10 cellular contexts compared by ENCODE assay signal in genomic region chr6:16698988-16699868, GRCh38.
DNase-seq lines count a peak whose midpoint lies in the region; ATAC-seq, FAIRE-seq and TF ChIP-seq lines count a peak whose summit lies in the region.
"Had no signal": no experiment of that assay in that cellular context is flagged by ENCODE, and none has a peak within 500 bp of the region (broad histone marks: within the 10 kb centered on the region; RNA-seq: fewer than 3 reads in every experiment).

No MANE protein-coding gene starts in this region.

- BruUV-seq in A673 (replicated peaks; lab: Mats Ljungman, UMichigan): no TSS peak

- CTCF ChIA-PET in A549 (lab: Yijun Ruan, JAX): interaction anchor here (0.7 to 1.6 kb wide), 5 partner anchors 29 to 185 kb away, joined by 3 to 7 read pairs (median 3); no protein-coding TSS in a partner anchor
- CTCF ChIA-PET in A673 (lab: Charles Lee): interaction anchor here (0.7 kb wide), 1 partner anchor 121 kb away, joined by 3 read pairs; no protein-coding TSS in a partner anchor

- no peak overlapping the region for H3K23ac ChIP-seq in mesenchymal stem cell (ENCODE audit: low read length in 2 of 2)

- no peaks in the 10 kb centered on the region for H3K9me3 Mint-ChIP-seq in HFFc6
- peaks cover 3% of the 10 kb centered on the region for H3K9me3 Mint-ChIP-seq in activated naive CD8-positive, alpha-beta T cell treated with anti-CD3 and anti-CD28 coated beads, Interleukin-2, amount 50 U/mL, for 24 hours

- TF ChIP-seq RAD21 in A549 (conservative IDR thresholded peaks at IDR 0.05 in 1 of 2, IDR thresholded peaks at IDR 0.05 in 1 of 2): no peak

- H3K4me2 ChIP-seq in A549 (peak overlapping the region; percentile 66), mesenchymal stem cell (ENCODE audit: low read length, poor library complexity, severe bottlenecking) (no peak overlapping the region)
- H3K4me2 ChIP-seq: KMS-11 had no signal

- POLR2A ChIA-PET in A549 (lab: Yijun Ruan, JAX) (interaction anchor here (1.8 kb wide), 1 partner anchor 62 kb away, joined by 6 read pairs; the partner anchor contains the start of gene ATXN1), A673 (lab: Charles Lee; ENCODE audit: low non-redundant PET) (no interaction called here)

- H3K36me3 Mint-ChIP-seq in HFFc6 (ENCODE audit: low read depth): peaks cover 7% of the 10 kb centered on the region
- H3K36me3 Mint-ChIP-seq in activated naive CD8-positive, alpha-beta T cell treated with anti-CD3 and anti-CD28 coated beads, Interleukin-2, amount 50 U/mL, for 24 hours (ENCODE audit: low read depth): peaks cover 11% of the 10 kb centered on the region

- no peaks in the 10 kb centered on the region for H3K36me3 ChIP-seq in mesenchymal stem cell (ENCODE audit: control insufficient read depth in 1 of 2, insufficient read depth in 2 of 2, low read depth in 1 of 2, low read length in 2 of 2)
- no peaks in the 10 kb centered on the region for H3K36me3 ChIP-seq in A673 (ENCODE audit: insufficient read depth, low read length, poor library complexity, severe bottlenecking)

- H4K91ac ChIP-seq in mesenchymal stem cell (ENCODE audit: low read length): no peak overlapping the region

- 14% methylated on average over 7 of the region's 7 CpGs for WGBS in A549 (ENCODE audit: missing lambda C conversion rate)
- WGBS in mesenchymal stem cell: 79% methylated on average over 6 of the region's 7 CpGs

- H2BK12ac ChIP-seq in mesenchymal stem cell (ENCODE audit: low read length in 2 of 2): no peak overlapping the region

- H3K14ac ChIP-seq in mesenchymal stem cell (ENCODE audit: low read length in 2 of 2): no peak overlapping the region

- H2BK120ac ChIP-seq in mesenchymal stem cell (ENCODE audit: low read depth, low read length): no peak overlapping the region

- H3K4me1 ChIP-seq in A549 (peaks cover 34% of the 10 kb centered on the region), mesenchymal stem cell (ENCODE audit: control insufficient read depth, insufficient read depth, low read depth, low read length) (peaks cover 5% of the 10 kb centered on the region), A673 (ENCODE audit: insufficient read depth, low read length, poor library complexity, severe bottlenecking) (peaks cover 33% of the 10 kb centered on the region)

- peak overlapping the region in 1 of 2 experiments; percentile 16 for H3K4ac ChIP-seq in mesenchymal stem cell (ENCODE audit: low read depth in 1 of 2, low read length in 2 of 2)

- TF ChIP-seq POLR2A in A549 (IDR thresholded peaks at IDR 0.05; ENCODE audit: low read length): no peak

- ATAC-seq in A549 (peak; percentile 64 to 69), GM21825 (IDR thresholded peaks at IDR 0.05; ENCODE audit: unreplicated experiment) (no peak), GM18858 (IDR thresholded peaks at IDR 0.05; ENCODE audit: unreplicated experiment) (no peak)
- peak; percentile 73 for ATAC-seq in activated naive CD8-positive, alpha-beta T cell treated with anti-CD3 and anti-CD28 coated beads, Interleukin-2, amount 50 U/mL, for 24 hours

- H2BK5ac ChIP-seq in mesenchymal stem cell (ENCODE audit: low read depth, low read length, poor library complexity, severe bottlenecking): peak overlapping the region; percentile 66

- H3K79me1 ChIP-seq in mesenchymal stem cell (replicated peaks; ENCODE audit: low read length, poor library complexity, severe bottlenecking): peaks cover 30% of the 10 kb centered on the region

- H2BK15ac ChIP-seq in mesenchymal stem cell (ENCODE audit: low read depth, poor library complexity, severe bottlenecking): no peak overlapping the region

- H3K4me3 Mint-ChIP-seq in HFFc6: peak overlapping the region; percentile 82; the same call in 1 of the 2 replicates
- H3K4me3 Mint-ChIP-seq in activated naive CD8-positive, alpha-beta T cell treated with anti-CD3 and anti-CD28 coated beads, Interleukin-2, amount 50 U/mL, for 24 hours: peak overlapping the region; percentile 85

- H3K4me3 ChIP-seq in A549 (no peak overlapping the region), mesenchymal stem cell (ENCODE audit: insufficient read depth in 1 of 2, low read depth in 1 of 2, low read length in 2 of 2) (no peak overlapping the region), A673 (ENCODE audit: low read depth, low read length, poor library complexity, severe bottlenecking) (no peak overlapping the region)

- no peak for TF ChIP-seq EP300 in A549 (IDR thresholded peaks at IDR 0.05)

- TF ChIP-seq CTCF in A549 (IDR thresholded peaks at IDR 0.05) (no peak), HFFc6 (IDR thresholded peaks at IDR 0.05) (no peak), A673 (conservative IDR thresholded peaks at IDR 0.05; ENCODE audit: low read depth, low read length) (no peak)

- H3K27ac ChIP-seq in A549 (peak overlapping the region; percentile 57 to 76), mesenchymal stem cell (ENCODE audit: low read length, poor library complexity, severe bottlenecking) (no peak overlapping the region), A673 (ENCODE audit: low read depth, low read length, poor library complexity, severe bottlenecking) (no peak overlapping the region)
- H3K27ac ChIP-seq: KMS-11 had no signal

- peak overlapping the region; percentile 54 for H3K27ac Mint-ChIP-seq in HFFc6
- H3K27ac Mint-ChIP-seq in activated naive CD8-positive, alpha-beta T cell treated with anti-CD3 and anti-CD28 coated beads, Interleukin-2, amount 50 U/mL, for 24 hours: peak overlapping the region; percentile 87

- no peak for FAIRE-seq in A549 (lab: Jason Lieb, UNC)
- FAIRE-seq: urothelium cell line had no signal

- DNase-seq in A549 (ENCODE audit: low read depth in 1 of 2, low spot score in 1 of 2) (no peak), HFFc6 (peak; percentile 42), mesenchymal stem cell (peak; percentile 66), A673 (ENCODE audit: low spot score) (no peak), dedifferentiated amniotic fluid mesenchymal stem cell (ENCODE audit: extremely low spot score) (no peak)
- no peak for DNase-seq in activated naive CD8-positive, alpha-beta T cell treated with anti-CD3 and anti-CD28 coated beads, Interleukin-2, amount 50 U/mL, for 24 hours

- H3K9ac ChIP-seq in mesenchymal stem cell (ENCODE audit: low read length): peak overlapping the region; percentile 86
- H3K9ac ChIP-seq: KMS-11 had no signal

- H2AFZ ChIP-seq in mesenchymal stem cell (ENCODE audit: low read depth, low read length): no peak overlapping the region

- no peak overlapping the region for H2AK5ac ChIP-seq in mesenchymal stem cell (ENCODE audit: low read length, severe bottlenecking)

- peak overlapping the region in 1 of 2 experiments; percentile 43 for H3K18ac ChIP-seq in mesenchymal stem cell (ENCODE audit: low read depth in 1 of 2, low read length in 2 of 2)

- H3K9me3 ChIP-seq in A549 (no peaks in the 10 kb centered on the region), mesenchymal stem cell (ENCODE audit: control insufficient read depth, low read length) (no peaks in the 10 kb centered on the region), A673 (ENCODE audit: low read depth, low read length, poor library complexity, severe bottlenecking) (no peaks in the 10 kb centered on the region)

- intact Hi-C loops in A673 (cut with micrococcal nuclease; ENCODE audit: unreplicated experiment): no loop called here

- H4K8ac ChIP-seq in mesenchymal stem cell (ENCODE audit: low read length): no peak overlapping the region

- peaks cover 56% of the 10 kb centered on the region for H3K4me1 Mint-ChIP-seq in HFFc6 (ENCODE audit: low read depth)
- H3K4me1 Mint-ChIP-seq in activated naive CD8-positive, alpha-beta T cell treated with anti-CD3 and anti-CD28 coated beads, Interleukin-2, amount 50 U/mL, for 24 hours: peaks cover 85% of the 10 kb centered on the region

- no peaks in the 10 kb centered on the region for H3K27me3 ChIP-seq in mesenchymal stem cell (ENCODE audit: control insufficient read depth in 1 of 2, insufficient read depth in 1 of 2, low read length in 2 of 2)
- no peaks in the 10 kb centered on the region for H3K27me3 ChIP-seq in A673 (replicated peaks; ENCODE audit: insufficient read depth, low read depth, low read length, poor library complexity)

- H3K27me3 Mint-ChIP-seq in HFFc6 (ENCODE audit: insufficient read depth): no peaks in the 10 kb centered on the region
- no peaks in the 10 kb centered on the region for H3K27me3 Mint-ChIP-seq in activated naive CD8-positive, alpha-beta T cell treated with anti-CD3 and anti-CD28 coated beads, Interleukin-2, amount 50 U/mL, for 24 hours

TF ChIP-seq in A549, 52 proteins besides CTCF, POLR2A, EP300 and RAD21:
- TF ChIP-seq CBX8 (IDR thresholded peaks at IDR 0.05) (no peak), E2F6 (IDR thresholded peaks at IDR 0.05; ENCODE audit: borderline replicate concordance, low read depth) (no peak), SMC3 (IDR thresholded peaks at IDR 0.05) (peak; percentile 12; the same call in 1 of the 3 replicates), ZFP36 (IDR thresholded peaks at IDR 0.05; ENCODE audit: borderline replicate concordance, partially characterized antibody) (no peak), ATOH8 (CRISPR knock-in tag; IDR thresholded peaks at IDR 0.05; ENCODE audit: low read depth) (no peak), EHMT2 (IDR thresholded peaks at IDR 0.05; ENCODE audit: low read depth) (no peak), KDM1A (IDR thresholded peaks at IDR 0.05; ENCODE audit: low read depth) (no peak)

Comparison
In these comparisons a context has a peak if more than half of its experiments do, and no peak if none do; other contexts are left out.
1. ATAC-seq: peak in A549 (2 of 2) and activated naive CD8-positive, alpha-beta T cell treated with anti-CD3 and anti-CD28 coated beads, Interleukin-2, amount 50 U/mL, for 24 hours (single experiment); none in GM21825 (single experiment) and GM18858 (single experiment).
2. DNase-seq: peak in HFFc6 (single experiment) and mesenchymal stem cell (single experiment); none in A549 (0 of 2), activated naive CD8-positive, alpha-beta T cell treated with anti-CD3 and anti-CD28 coated beads, Interleukin-2, amount 50 U/mL, for 24 hours (single experiment), A673 (single experiment) and dedifferentiated amniotic fluid mesenchymal stem cell (single experiment).
3. H3K27ac ChIP-seq: peak in A549 (2 of 2); none in mesenchymal stem cell (single experiment) and A673 (single experiment).